ENCODE assay signal across 8 cellular contexts in genomic region chr6:28212510-28213212, GRCh38. TPM values are rescaled to one million over a fixed set of nuclear protein-coding genes. Genes with fewer than 3 reads are reported as not detected.
DNase-seq lines count a peak whose midpoint lies in the region; ATAC-seq, FAIRE-seq and TF ChIP-seq lines count a peak whose summit lies in the region.

No MANE protein-coding gene starts in this region.

- peak overlapping the region; percentile 75 for H3K4me2 ChIP-seq in Karpas-422 (ENCODE audit: low read depth, low read length, poor library complexity, severe bottlenecking)

- no peaks in the 10 kb centered on the region for H3K27me3 ChIP-seq in Karpas-422 (ENCODE audit: low read length)
- peaks cover 0 to 30% of the 10 kb centered on the region in 2 donors for H3K27me3 ChIP-seq in body of pancreas

- TF ChIP-seq POLR2A in body of pancreas (IDR thresholded peaks at IDR 0.05), result no peak

- intact Hi-C loops in body of pancreas (cut with DNase I), result no loop called here
- intact Hi-C loops in left colon (cut with DNase I, micrococcal nuclease), result loop anchor here in 1 of 2 donors (10.0 kb wide), 1 partner anchor 68 kb away; the partner anchor contains the start of gene ZKSCAN8

- H3K4me1 ChIP-seq in Karpas-422 (ENCODE audit: low read length) (peaks cover 25% of the 10 kb centered on the region), body of pancreas (peaks cover 7% of the 10 kb centered on the region)

- peak overlapping the region; percentile 88 for H2AFZ ChIP-seq in Karpas-422 (ENCODE audit: low read length)

- no peak for TF ChIP-seq CTCF in body of pancreas (IDR thresholded peaks at IDR 0.05)

- H3K27ac ChIP-seq in Karpas-422 (ENCODE audit: low read length) (no peak overlapping the region), body of pancreas (no peak overlapping the region)

- no peaks in the 10 kb centered on the region for H3K9me2 ChIP-seq in Karpas-422 (replicated peaks; ENCODE audit: insufficient read depth, low read length)

- ATAC-seq in GM21360 (IDR thresholded peaks at IDR 0.05; ENCODE audit: unreplicated experiment) (peak; percentile 53), body of pancreas (peak; percentile 75), left colon (peak; percentile 70)

- no peak for FAIRE-seq in RCC 7860 (lab: Jason Lieb, UNC)

- DNase-seq in DMS114 treated with DMSO at 0.1 percent for 48 hours (lab: John Stamatoyannopoulos, UW; ENCODE audit: unreplicated experiment), result peak; percentile 66
- DNase-seq in Karpas-422, result peak; percentile 82
- DNase-seq in RCC 7860 (ENCODE audit: low spot score), result peak; percentile 77
- DNase-seq in body of pancreas, result peak; percentile 63 to 65 (median 64)
- DNase-seq in left colon, result peak; percentile 41 to 73
- peak; percentile 89 for DNase-seq in stimulated activated CD8-positive, alpha-beta memory T cell treated with anti-CD3 and anti-CD28 coated beads, Interleukin-4, amount 100 ng/mL, for 48 hours
- no peak for DNase-seq in effector CD8-positive, alpha-beta T cell (lab: John Stamatoyannopoulos, UW)

- H3K36me3 ChIP-seq in Karpas-422 (ENCODE audit: insufficient read depth, low read length), result no peaks in the 10 kb centered on the region
- H3K36me3 ChIP-seq in body of pancreas (replicated peaks in 1 of 2; ENCODE audit: insufficient read depth in 1 of 2, low read depth in 2 of 2), result no peaks in the 10 kb centered on the region

- WGBS in body of pancreas, 2 donors, result 0 to 1% methylated on average over 21 of the region's 21 CpGs

- peak overlapping the region; percentile 64 for H3K4me3 ChIP-seq in Karpas-422 (ENCODE audit: low read length)
- no peak overlapping the region for H3K4me3 ChIP-seq in body of pancreas

- H4K20me1 ChIP-seq in Karpas-422 (ENCODE audit: insufficient read depth, low read depth, low read length), result no peaks in the 10 kb centered on the region

- H3K9ac ChIP-seq in Karpas-422 (ENCODE audit: low read length), result peak overlapping the region; percentile 57

- H3K9me3 ChIP-seq in Karpas-422 (ENCODE audit: low read length), result no peaks in the 10 kb centered on the region
- no peaks in the 10 kb centered on the region for H3K9me3 ChIP-seq in body of pancreas

- no peaks in the 10 kb centered on the region for H3K79me2 ChIP-seq in Karpas-422 (ENCODE audit: low read length)

RNA-seq across cellular contexts. Expression of gene ZSCAN9, which starts 12.4 kb away (rescaled TPM):
- total RNA-seq in Karpas-422 (2014; rRNA removed; shearing (Covaris generic); ENCODE audit: low replicate concordance), result 18.9 and 35.1 TPM in 2 replicates
- total RNA-seq in body of pancreas (10 to 100 TPM in 1 of 2 donors, 1 to 10 TPM in 1; 9.1 to 10.9 TPM), left colon (10 to 100 TPM; 10.4 to 12.8 TPM)

RNA-seq across cellular contexts. Expression of gene ZKSCAN4, which starts 39.4 kb away (rescaled TPM):
- total RNA-seq in Karpas-422 (2014; rRNA removed; shearing (Covaris generic); ENCODE audit: low replicate concordance), result 6.1 and 12.4 TPM in 2 replicates
- 1 to 10 TPM; 2.3 to 2.6 TPM for total RNA-seq in body of pancreas
- total RNA-seq in left colon, result 1 to 10 TPM; 4.8 to 6.0 TPM

RNA-seq across cellular contexts. Expression of gene NKAPL, which starts 46.4 kb away (rescaled TPM):
- total RNA-seq in Karpas-422 (2014; rRNA removed; shearing (Covaris generic); ENCODE audit: low replicate concordance), result 0.11 TPM in 1 of 2 replicates, not detected in the other
- total RNA-seq in body of pancreas, result under 1 TPM in 1 of 2 donors, not detected in 1; 0.52 TPM
- under 1 TPM; 0.21 to 0.47 TPM for total RNA-seq in left colon

RNA-seq across cellular contexts. Expression of gene ZSCAN26, which starts 54.3 kb away (rescaled TPM):
- total RNA-seq in Karpas-422 (2014; rRNA removed; shearing (Covaris generic); ENCODE audit: low replicate concordance), result 16.8 and 19.2 TPM in 2 replicates
- total RNA-seq in body of pancreas (10 to 100 TPM in 1 of 2 donors, 1 to 10 TPM in 1; 8.2 to 22.8 TPM), left colon (1 to 10 TPM; 3.8 to 7.9 TPM)
